8 cellular contexts compared by ENCODE assay signal in the genomic region with DNA sequence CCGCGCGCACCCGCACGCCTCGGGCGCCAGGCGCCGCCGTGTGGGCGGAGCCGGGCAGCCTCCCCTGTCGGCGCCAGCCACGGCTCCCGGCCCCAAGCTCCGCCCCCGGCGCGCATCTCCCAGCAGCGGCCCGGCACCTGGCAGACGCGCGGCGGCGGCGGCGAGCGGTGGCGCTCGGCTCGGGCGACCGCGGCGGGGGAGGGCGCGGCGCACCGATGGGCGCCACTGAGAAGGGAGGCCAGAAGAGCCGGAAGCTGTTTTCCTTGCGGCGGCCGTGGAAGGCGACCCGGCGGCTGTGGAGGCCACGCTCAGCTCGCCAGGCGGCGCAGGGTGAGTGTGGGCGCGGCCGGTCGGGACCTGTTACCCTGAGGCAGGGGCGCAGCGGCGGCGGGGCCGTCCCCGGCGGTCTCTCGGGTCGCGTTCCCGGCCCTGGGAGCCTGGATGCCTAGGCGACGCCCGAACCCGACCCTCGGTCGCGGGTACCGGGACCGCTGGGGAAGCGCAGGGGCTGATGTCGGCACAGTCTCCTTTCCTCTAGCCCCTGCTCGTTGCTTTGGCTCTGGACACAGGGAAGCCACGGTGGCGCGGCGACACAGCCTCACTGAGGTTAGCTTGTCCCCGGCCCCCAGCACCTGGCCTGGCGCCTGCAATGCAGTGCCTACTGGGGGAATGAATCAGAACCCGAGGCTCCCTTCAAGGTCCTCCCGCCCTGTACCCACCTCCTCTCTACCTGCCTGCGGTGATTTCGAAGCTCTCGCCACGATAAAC. TPM values are rescaled to one million over a fixed set of nuclear protein-coding genes. Genes with fewer than 3 reads are reported as not detected.
DNase-seq lines count a peak whose midpoint lies in the region; ATAC-seq and TF ChIP-seq lines count a peak whose summit lies in the region.

No MANE protein-coding gene starts in this region.

- peaks cover 23% of the 10 kb centered on the region for H3K4me1 Mint-ChIP-seq in activated T-cell treated with anti-CD3 and anti-CD28 coated beads, Interleukin-2, amount 50 U/mL, for 24 hours (ENCODE audit: low read depth)
- H3K4me1 Mint-ChIP-seq in naive thymus-derived CD4-positive, alpha-beta T cell = peaks cover 12 to 23% (median 18%) of the 10 kb centered on the region in 7 donors
- H3K4me1 Mint-ChIP-seq in stimulated activated naive B cell treated with anti-CD40 and anti-IgM and Interleukin-4, amounts not matched to agents 10 μg/mL and 1 μg/mL and 100 μg/mL, for 72 hours = peaks cover 10 to 17% of the 10 kb centered on the region in 2 donors

- H3K9me3 Mint-ChIP-seq in activated T-cell treated with anti-CD3 and anti-CD28 coated beads, Interleukin-2, amount 50 U/mL, for 24 hours = no peaks in the 10 kb centered on the region
- H3K9me3 Mint-ChIP-seq in naive thymus-derived CD4-positive, alpha-beta T cell = no peaks in the 10 kb centered on the region
- no peaks in the 10 kb centered on the region for H3K9me3 Mint-ChIP-seq in stimulated activated naive B cell treated with anti-CD40 and anti-IgM and Interleukin-4, amounts not matched to agents 10 μg/mL and 1 μg/mL and 100 μg/mL, for 72 hours

- H3K36me3 Mint-ChIP-seq in activated T-cell treated with anti-CD3 and anti-CD28 coated beads, Interleukin-2, amount 50 U/mL, for 24 hours (ENCODE audit: low read depth) = no peaks in the 10 kb centered on the region
- no peaks in the 10 kb centered on the region for H3K36me3 Mint-ChIP-seq in naive thymus-derived CD4-positive, alpha-beta T cell
- no peaks in the 10 kb centered on the region for H3K36me3 Mint-ChIP-seq in stimulated activated naive B cell treated with anti-CD40 and anti-IgM and Interleukin-4, amounts not matched to agents 10 μg/mL and 1 μg/mL and 100 μg/mL, for 72 hours

- no peaks in the 10 kb centered on the region for H3K36me3 ChIP-seq in OCI-LY7 (ENCODE audit: insufficient read depth, low read length)
- H3K36me3 ChIP-seq in esophagus squamous epithelium = no peaks in the 10 kb centered on the region
- no peaks in the 10 kb centered on the region for H3K36me3 ChIP-seq in naive thymus-derived CD4-positive, alpha-beta T cell (ENCODE audit: control insufficient read depth in 2 of 3, insufficient read depth in 3 of 3, low read length in 3 of 3)

- DNase-seq in DMS 273 treated with DMSO at 0.1 percent for 48 hours (lab: John Stamatoyannopoulos, UW) (peak; percentile 41), HUDEP-2 (lab: John Stamatoyannopoulos, UW; ENCODE audit: unreplicated experiment in 76 of 76) (peak in 72 of 76 experiments; percentile 6 to 90 (median 74)), OCI-LY7 (ENCODE audit: low spot score) (peak; percentile 91), esophagus squamous epithelium (lab: John Stamatoyannopoulos, UW) (no peak)
- peak; percentile 90 for DNase-seq in activated T-cell treated with anti-CD3 and anti-CD28 coated beads, Interleukin-2, amount 50 U/mL, for 24 hours
- DNase-seq in naive thymus-derived CD4-positive, alpha-beta T cell = peak; percentile 70 to 90 (median 82)
- peak; percentile 70 for DNase-seq in stimulated activated naive B cell treated with anti-CD40 and anti-IgM and Interleukin-4, amounts not matched to agents 10 μg/mL and 1 μg/mL and 100 μg/mL, for 72 hours

- TF ChIP-seq POLR2A in esophagus squamous epithelium (IDR thresholded peaks at IDR 0.05) = peak in 1 of 4 donors; percentile 28

- H3K79me2 ChIP-seq in OCI-LY7 (ENCODE audit: insufficient read depth, low read depth, low read length) = 0 out of 2 replicates have a peak, but pooled peaks cover 5% of the 10 kb centered on the region

- CTCF ChIA-PET in OCI-LY7 (lab: Charles Lee; ENCODE audit: unreplicated experiment) = interaction anchor here (0.8 kb wide), 1 partner anchor 100 kb away, joined by 3 read pairs; no protein-coding TSS in a partner anchor
- CTCF ChIA-PET in naive thymus-derived CD4-positive, alpha-beta T cell (lab: Charles Lee) = interaction anchor here (1.0 kb wide), 1 partner anchor 18 kb away, joined by 3 read pairs; no protein-coding TSS in a partner anchor

- H3K4me1 ChIP-seq in OCI-LY7 (ENCODE audit: insufficient read depth, low read length, poor library complexity, severe bottlenecking) = peaks cover 21% of the 10 kb centered on the region
- peaks cover 4 to 21% (median 10%) of the 10 kb centered on the region in 3 donors for H3K4me1 ChIP-seq in esophagus squamous epithelium
- peaks cover 10 to 14% of the 10 kb centered on the region in 2 donors for H3K4me1 ChIP-seq in naive thymus-derived CD4-positive, alpha-beta T cell (ENCODE audit: control insufficient read depth in 2 of 2, insufficient read depth in 2 of 2, low read length in 2 of 2)

- TF ChIP-seq CTCF in OCI-LY7 (conservative IDR thresholded peaks at IDR 0.05; ENCODE audit: low read length) = 0 out of 2 replicates have a peak, but pooled peaks have one; percentile 11
- peak in 1 of 6 experiments; percentile 23 for TF ChIP-seq CTCF in esophagus squamous epithelium (IDR thresholded peaks at IDR 0.05)

- peaks cover 0 to 22% (median 0%) of the 10 kb centered on the region in 4 donors for H3K27me3 ChIP-seq in esophagus squamous epithelium
- H3K27me3 ChIP-seq in naive thymus-derived CD4-positive, alpha-beta T cell (ENCODE audit: control insufficient read depth in 2 of 2, insufficient read depth in 2 of 2, low read length in 2 of 2) = no peaks in the 10 kb centered on the region

- no peaks in the 10 kb centered on the region for H4K20me1 ChIP-seq in OCI-LY7 (ENCODE audit: insufficient read depth, low read length)

- no TSS peak for BruUV-seq in OCI-LY7 (replicated peaks; lab: Mats Ljungman, UMichigan)

- H3K9me2 ChIP-seq in OCI-LY7 (ENCODE audit: insufficient read depth, low read length) = no peaks in the 10 kb centered on the region

- no peaks in the 10 kb centered on the region for H3K9me3 ChIP-seq in OCI-LY7 (ENCODE audit: low read length)
- no peaks in the 10 kb centered on the region for H3K9me3 ChIP-seq in esophagus squamous epithelium
- no peaks in the 10 kb centered on the region for H3K9me3 ChIP-seq in naive thymus-derived CD4-positive, alpha-beta T cell (ENCODE audit: control insufficient read depth in 2 of 3, low read length in 3 of 3)

- intact Hi-C loops in OCI-LY7 (cut with micrococcal nuclease; ENCODE audit: unreplicated experiment) (loop anchor here (1.0 to 5.0 kb wide), 4 partner anchors 26 to 187 kb away; a partner anchor contains a TSS), esophagus squamous epithelium (cut with DNase I) (no loop called here)
- intact Hi-C loops in naive thymus-derived CD4-positive, alpha-beta T cell (cut with micrococcal nuclease) = loop anchor here (1.0 to 10.0 kb wide), 12 partner anchors 11 to 1662 kb away; a partner anchor contains a TSS

- H3K4me3 ChIP-seq in OCI-LY7 (ENCODE audit: low read depth, low read length, poor library complexity, severe bottlenecking) = peak overlapping the region; percentile 86
- H3K4me3 ChIP-seq in esophagus squamous epithelium = peak overlapping the region; percentile 56 to 89 (median 69)
- H3K4me3 ChIP-seq in naive thymus-derived CD4-positive, alpha-beta T cell (ENCODE audit: low read length) = peak overlapping the region; percentile 80

- H3K4me3 Mint-ChIP-seq in activated T-cell treated with anti-CD3 and anti-CD28 coated beads, Interleukin-2, amount 50 U/mL, for 24 hours = peak overlapping the region; percentile 81
- H3K4me3 Mint-ChIP-seq in naive thymus-derived CD4-positive, alpha-beta T cell = peak overlapping the region; percentile 87 to 99 (median 92)
- H3K4me3 Mint-ChIP-seq in stimulated activated naive B cell treated with anti-CD40 and anti-IgM and Interleukin-4, amounts not matched to agents 10 μg/mL and 1 μg/mL and 100 μg/mL, for 72 hours = peak overlapping the region; percentile 81 to 90

- peak overlapping the region; percentile 99 for H2AFZ ChIP-seq in OCI-LY7 (ENCODE audit: low read length)

- peaks cover 10% of the 10 kb centered on the region for H3K27me3 Mint-ChIP-seq in activated T-cell treated with anti-CD3 and anti-CD28 coated beads, Interleukin-2, amount 50 U/mL, for 24 hours
- peaks cover 0 to 31% (median 10%) of the 10 kb centered on the region in 5 donors for H3K27me3 Mint-ChIP-seq in naive thymus-derived CD4-positive, alpha-beta T cell
- H3K27me3 Mint-ChIP-seq in stimulated activated naive B cell treated with anti-CD40 and anti-IgM and Interleukin-4, amounts not matched to agents 10 μg/mL and 1 μg/mL and 100 μg/mL, for 72 hours = peaks cover 12 to 29% of the 10 kb centered on the region in 2 donors

- peak overlapping the region; percentile 62 for H3K27ac Mint-ChIP-seq in activated T-cell treated with anti-CD3 and anti-CD28 coated beads, Interleukin-2, amount 50 U/mL, for 24 hours
- H3K27ac Mint-ChIP-seq in naive thymus-derived CD4-positive, alpha-beta T cell = peak overlapping the region in 7 of 9 donors; percentile 10 to 93 (median 78)
- peak overlapping the region; percentile 85 for H3K27ac Mint-ChIP-seq in stimulated activated naive B cell treated with anti-CD40 and anti-IgM and Interleukin-4, amounts not matched to agents 10 μg/mL and 1 μg/mL and 100 μg/mL, for 72 hours

- peak; percentile 98 for ATAC-seq in GM21390 (IDR thresholded peaks at IDR 0.05; ENCODE audit: unreplicated experiment)
- ATAC-seq in naive thymus-derived CD4-positive, alpha-beta T cell = peak; percentile 97
- peak; percentile 95 to 97 for ATAC-seq in stimulated activated naive B cell treated with anti-CD40 and anti-IgM and Interleukin-4, amounts not matched to agents 10 μg/mL and 1 μg/mL and 100 μg/mL, for 72 hours (replicated peaks)

- 0% methylated on average over 5 of the region's 92 CpGs; no CpG with 5 or more reads in 1 of the 2 donors for WGBS in esophagus squamous epithelium, 2 donors

- POLR2A ChIA-PET in OCI-LY7 (lab: Charles Lee) = interaction anchor here (0.9 to 1.2 kb wide), 5 partner anchors 18 to 165 kb away, joined by 3 to 5 read pairs (median 4); no protein-coding TSS in a partner anchor
- POLR2A ChIA-PET in naive thymus-derived CD4-positive, alpha-beta T cell (lab: Charles Lee) = interaction anchor here (0.9 to 2.8 kb wide), 7 partner anchors 8 to 184 kb away, joined by 3 to 25 read pairs (median 4); a partner anchor contains a TSS

- peak overlapping the region; percentile 88 for H3K4me2 ChIP-seq in OCI-LY7 (ENCODE audit: low read length)

- H3K27ac ChIP-seq in OCI-LY7 (ENCODE audit: low read depth, low read length, poor library complexity, severe bottlenecking) = peak overlapping the region; percentile 47
- H3K27ac ChIP-seq in esophagus squamous epithelium = peak overlapping the region; percentile 22 to 65 (median 46)
- peak overlapping the region; percentile 69 for H3K27ac ChIP-seq in naive thymus-derived CD4-positive, alpha-beta T cell (ENCODE audit: low read depth, low read length)

RNA-seq across cellular contexts. Expression of a gene that starts 54.8 kb away (rescaled TPM):
- 6.6 and 10.3 TPM in 2 replicates for total RNA-seq in OCI-LY7 (2014; rRNA removed; shearing (Covaris generic))
- 10.2 and 11.3 TPM in 2 replicates for total RNA-seq in OCI-LY7 (2022)
- total RNA-seq in esophagus squamous epithelium = 1 to 10 TPM in 1 of 4 donors, under 1 TPM in 3; 0.11 to 1.3 (median 0.34) TPM
- 1 to 10 TPM; 1.4 to 7.0 (median 4.3) TPM for total RNA-seq in naive thymus-derived CD4-positive, alpha-beta T cell
- polyA plus RNA-seq in naive thymus-derived CD4-positive, alpha-beta T cell = under 1 TPM; 0.22 to 0.28 TPM
